ENCODE assay signal across 1 cellular context in the genomic region with DNA sequence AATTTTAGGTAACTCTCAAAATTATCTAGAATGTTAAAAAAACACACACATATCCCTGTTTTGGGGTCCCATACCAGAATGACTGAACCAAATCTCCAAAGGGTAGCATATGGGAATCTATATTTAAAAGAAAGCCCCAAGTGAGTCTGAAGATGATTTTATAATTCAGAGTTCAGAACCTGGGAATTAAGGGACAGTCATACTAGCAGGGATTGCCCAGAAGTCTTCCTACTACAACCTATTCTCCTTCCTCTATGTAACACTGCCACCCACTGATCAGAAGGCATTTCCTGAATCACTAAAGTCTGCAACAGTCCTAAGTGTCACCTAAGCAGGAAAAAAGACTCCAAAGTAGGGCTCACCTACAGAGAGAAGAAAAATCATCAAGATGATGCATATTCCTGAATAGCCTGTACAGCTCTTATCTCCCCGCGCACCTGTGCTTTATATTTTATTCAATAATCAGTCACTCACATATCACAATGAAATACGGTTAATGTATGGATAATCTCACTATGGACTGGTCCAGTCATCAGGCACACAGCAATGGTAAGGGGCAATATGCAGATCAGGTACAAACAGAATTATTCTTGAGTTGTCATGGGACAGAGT.
TF ChIP-seq lines count a peak whose summit lies in the region.

No MANE protein-coding gene starts in this region.

TF ChIP-seq in H1, 55 proteins besides CTCF, POLR2A, EP300 and RAD21:
- TF ChIP-seq GABPA (IDR thresholded peaks at IDR 0.05; ENCODE audit: borderline replicate concordance, insufficient read depth, low read length): no peak
